In the genomic region with DNA sequence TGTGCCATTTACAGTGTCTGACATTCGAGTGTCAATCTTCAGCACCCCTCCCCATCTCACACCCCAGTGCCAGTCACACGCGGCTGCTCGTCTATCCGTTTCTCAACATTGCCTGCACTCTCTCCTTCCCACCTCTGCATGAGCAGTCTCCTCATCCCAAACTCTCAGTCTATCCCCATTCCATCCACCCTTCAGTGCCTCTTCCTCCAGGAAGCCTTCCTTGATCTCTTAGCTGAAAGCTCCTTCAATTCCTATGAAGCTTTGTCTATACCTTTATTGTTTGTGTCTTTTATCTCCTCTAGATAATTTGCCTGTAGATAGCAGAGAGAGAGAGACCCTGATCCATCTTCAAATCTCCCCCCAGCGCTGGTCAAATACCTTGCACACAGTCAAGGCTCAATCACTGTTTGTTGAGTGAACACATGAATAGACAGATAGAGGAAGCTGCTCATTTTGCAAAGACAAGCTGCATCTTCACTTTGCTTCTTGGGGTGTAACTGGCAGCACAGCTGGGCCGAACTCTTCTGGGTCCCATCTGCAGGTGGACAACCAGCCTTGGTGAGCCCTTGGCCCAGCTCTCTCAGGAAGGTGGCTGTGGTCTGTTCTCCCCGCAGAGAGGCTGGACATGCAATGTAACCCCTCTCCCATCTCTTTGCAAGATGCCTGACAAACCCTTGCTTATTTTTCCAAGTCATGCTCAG, we compare ENCODE assay signal across 21 cellular contexts. TPM values are rescaled to one million over a fixed set of nuclear protein-coding genes. Genes with fewer than 3 reads are reported as not detected.
DNase-seq lines count a peak whose midpoint lies in the region; ATAC-seq, FAIRE-seq and TF ChIP-seq lines count a peak whose summit lies in the region.
"Had no signal": no experiment of that assay in that cellular context is flagged by ENCODE, and none has a peak within 500 bp of the region (broad histone marks: within the 10 kb centered on the region; RNA-seq: fewer than 3 reads in every experiment).

No MANE protein-coding gene starts in this region.

- H3K27ac ChIP-seq in OCI-LY7 (ENCODE audit: low read depth, low read length, poor library complexity, severe bottlenecking) (peak overlapping the region; percentile 10), esophagus muscularis mucosa (replicated peaks in 1 of 4) (no peak overlapping the region)
- H3K27ac ChIP-seq: brain microvascular endothelial cell, epithelial cell of prostate, foreskin keratinocyte, pancreas had no signal

- intact Hi-C loops in OCI-LY7 (cut with micrococcal nuclease; ENCODE audit: unreplicated experiment) (no loop called here), esophagus muscularis mucosa (cut with DNase I) (no loop called here)

- H3K9me3 Mint-ChIP-seq in activated naive CD8-positive, alpha-beta T cell treated with anti-CD3 and anti-CD28 coated beads, Interleukin-2, amount 10 ng/mL, durations not matched to agents 7 days and 5 days, result no peaks in the 10 kb centered on the region
- no peaks in the 10 kb centered on the region for H3K9me3 Mint-ChIP-seq in activated naive CD8-positive, alpha-beta T cell treated with anti-CD3 and anti-CD28 coated beads for 36 hours
- H3K9me3 Mint-ChIP-seq: stimulated activated memory B cell treated with anti-CD40 and anti-IgM and Interleukin-4, amounts not matched to agents 10 μg/mL and 1 μg/mL and 100 μg/mL, for 72 hours had no signal

- H3K9me2 ChIP-seq in OCI-LY7 (ENCODE audit: insufficient read depth, low read length), result no peaks in the 10 kb centered on the region

- WGBS in esophagus muscularis mucosa, result 81% methylated on average over 8 of the region's 8 CpGs

- peaks cover 7% of the 10 kb centered on the region; the same call in 1 of the 2 replicates for H3K9me3 ChIP-seq in OCI-LY7 (ENCODE audit: low read length)
- H3K9me3 ChIP-seq in esophagus muscularis mucosa, result no peaks in the 10 kb centered on the region
- H3K9me3 ChIP-seq: pancreas had no signal

- CTCF ChIA-PET in OCI-LY7 (lab: Charles Lee; ENCODE audit: unreplicated experiment), result no interaction called here

- FAIRE-seq in urothelium cell line (lab: Jason Lieb, UNC), result peak; percentile 55
- FAIRE-seq: islet of Langerhans, pancreas had no signal

- ATAC-seq in activated naive CD8-positive, alpha-beta T cell treated with anti-CD3 and anti-CD28 coated beads, Interleukin-2, amount 10 ng/mL, durations not matched to agents 7 days and 5 days (ENCODE audit: low read depth), result peak; percentile 12
- ATAC-seq in HG03354 (IDR thresholded peaks at IDR 0.05; ENCODE audit: poor library complexity, severe bottlenecking, unreplicated experiment), result no peak
- ATAC-seq: foreskin keratinocyte; pancreas; stimulated activated memory B cell treated with anti-CD40 and anti-IgM and Interleukin-4, amounts not matched to agents 10 μg/mL and 1 μg/mL and 100 μg/mL, for 72 hours; WTC11 had no signal

- H3K4me1 Mint-ChIP-seq in activated naive CD8-positive, alpha-beta T cell treated with anti-CD3 and anti-CD28 coated beads, Interleukin-2, amount 10 ng/mL, durations not matched to agents 7 days and 5 days, result peaks cover 23% of the 10 kb centered on the region
- peaks cover 9% of the 10 kb centered on the region for H3K4me1 Mint-ChIP-seq in activated naive CD8-positive, alpha-beta T cell treated with anti-CD3 and anti-CD28 coated beads for 36 hours
- H3K4me1 Mint-ChIP-seq: stimulated activated memory B cell treated with anti-CD40 and anti-IgM and Interleukin-4, amounts not matched to agents 10 μg/mL and 1 μg/mL and 100 μg/mL, for 72 hours; WTC11 had no signal

- TF ChIP-seq POLR2A in esophagus muscularis mucosa (IDR thresholded peaks at IDR 0.05; ENCODE audit: low read depth), result no peak

- H3K4me3 Mint-ChIP-seq in activated naive CD8-positive, alpha-beta T cell treated with anti-CD3 and anti-CD28 coated beads, Interleukin-2, amount 10 ng/mL, durations not matched to agents 7 days and 5 days, result peak overlapping the region; percentile 28
- H3K4me3 Mint-ChIP-seq in activated naive CD8-positive, alpha-beta T cell treated with anti-CD3 and anti-CD28 coated beads for 36 hours, result no peak overlapping the region
- H3K4me3 Mint-ChIP-seq: activated naive CD8-positive, alpha-beta T cell; stimulated activated memory B cell treated with anti-CD40 and anti-IgM and Interleukin-4, amounts not matched to agents 10 μg/mL and 1 μg/mL and 100 μg/mL, for 72 hours; WTC11 had no signal

- peaks cover 7% of the 10 kb centered on the region for H3K36me3 Mint-ChIP-seq in activated naive CD8-positive, alpha-beta T cell treated with anti-CD3 and anti-CD28 coated beads, Interleukin-2, amount 10 ng/mL, durations not matched to agents 7 days and 5 days
- H3K36me3 Mint-ChIP-seq in activated naive CD8-positive, alpha-beta T cell treated with anti-CD3 and anti-CD28 coated beads for 36 hours, result no peaks in the 10 kb centered on the region
- H3K36me3 Mint-ChIP-seq: activated naive CD8-positive, alpha-beta T cell; stimulated activated memory B cell treated with anti-CD40 and anti-IgM and Interleukin-4, amounts not matched to agents 10 μg/mL and 1 μg/mL and 100 μg/mL, for 72 hours; WTC11 had no signal

- H4K20me1 ChIP-seq in OCI-LY7 (ENCODE audit: insufficient read depth, low read length), result no peaks in the 10 kb centered on the region

- H3K79me2 ChIP-seq in OCI-LY7 (ENCODE audit: insufficient read depth, low read depth, low read length), result no peaks in the 10 kb centered on the region
- H3K79me2 ChIP-seq: hepatocyte had no signal

- H3K27me3 Mint-ChIP-seq in activated naive CD8-positive, alpha-beta T cell treated with anti-CD3 and anti-CD28 coated beads, Interleukin-2, amount 10 ng/mL, durations not matched to agents 7 days and 5 days, result peaks cover 3% of the 10 kb centered on the region
- H3K27me3 Mint-ChIP-seq in activated naive CD8-positive, alpha-beta T cell treated with anti-CD3 and anti-CD28 coated beads for 36 hours, result peaks cover 3% of the 10 kb centered on the region
- H3K27me3 Mint-ChIP-seq: activated naive CD8-positive, alpha-beta T cell had no signal

- POLR2A ChIA-PET in activated naive CD8-positive, alpha-beta T cell treated with anti-CD3 and anti-CD28 coated beads, Interleukin-2, amount 10 ng/mL, durations not matched to agents 7 days and 5 days (lab: Charles Lee), result interaction anchor here (0.8 to 1.2 kb wide), 4 partner anchors 51 to 101 kb away, joined by 3 to 6 read pairs (median 4); a partner anchor contains a TSS
- POLR2A ChIA-PET in OCI-LY7 (lab: Charles Lee), result interaction anchor here (0.6 kb wide), 1 partner anchor 131 kb away, joined by 4 read pairs; no protein-coding TSS in a partner anchor

- peaks cover 10% of the 10 kb centered on the region for H3K4me1 ChIP-seq in OCI-LY7 (ENCODE audit: insufficient read depth, low read length, poor library complexity, severe bottlenecking)
- H3K4me1 ChIP-seq in esophagus muscularis mucosa, result peaks cover 0 to 7% (median 4%) of the 10 kb centered on the region in 4 donors
- H3K4me1 ChIP-seq: foreskin keratinocyte, pancreas had no signal

- H3K4me3 ChIP-seq in OCI-LY7 (ENCODE audit: low read depth, low read length, poor library complexity, severe bottlenecking), result no peak overlapping the region
- H3K4me3 ChIP-seq in esophagus muscularis mucosa, result no peak overlapping the region
- H3K4me3 ChIP-seq: hepatocyte, pancreas had no signal

- H3K36me3 ChIP-seq in OCI-LY7 (ENCODE audit: insufficient read depth, low read length) (no peaks in the 10 kb centered on the region), esophagus muscularis mucosa (no peaks in the 10 kb centered on the region)
- H3K36me3 ChIP-seq: pancreas had no signal

- no peak for DNase-seq in activated naive CD8-positive, alpha-beta T cell treated with anti-CD3 and anti-CD28 coated beads, Interleukin-2, amount 10 ng/mL, durations not matched to agents 7 days and 5 days
- DNase-seq in activated naive CD8-positive, alpha-beta T cell treated with anti-CD3 and anti-CD28 coated beads for 36 hours, result no peak
- DNase-seq in OCI-LY7 (ENCODE audit: low spot score) (peak; percentile 9), esophagus muscularis mucosa (ENCODE audit: extremely low spot score) (peak; percentile 68), urothelium cell line (ENCODE audit: low spot score) (no peak), NK-92 (lab: John Stamatoyannopoulos, UW; ENCODE audit: unreplicated experiment) (no peak)
- DNase-seq: brain microvascular endothelial cell, foreskin keratinocyte, mammary epithelial cell, NCI-H1417 treated with DMSO at 0.1 percent for 48 hours, NCI-H2171 treated with DMSO at 0.1 percent for 48 hours, NCI-H69, pancreas, Right ventricle myocardium superior had no signal

- H3K27ac Mint-ChIP-seq in activated naive CD8-positive, alpha-beta T cell treated with anti-CD3 and anti-CD28 coated beads, Interleukin-2, amount 10 ng/mL, durations not matched to agents 7 days and 5 days, result peak overlapping the region; percentile 92
- H3K27ac Mint-ChIP-seq in activated naive CD8-positive, alpha-beta T cell treated with anti-CD3 and anti-CD28 coated beads for 36 hours, result no peak overlapping the region
- H3K27ac Mint-ChIP-seq: activated naive CD8-positive, alpha-beta T cell; stimulated activated memory B cell treated with anti-CD40 and anti-IgM and Interleukin-4, amounts not matched to agents 10 μg/mL and 1 μg/mL and 100 μg/mL, for 72 hours; WTC11 had no signal

- no peak for TF ChIP-seq EP300 in esophagus muscularis mucosa (IDR thresholded peaks at IDR 0.05)

- no peaks in the 10 kb centered on the region for H3K27me3 ChIP-seq in esophagus muscularis mucosa
- H3K27me3 ChIP-seq: brain microvascular endothelial cell, hepatocyte, pancreas had no signal

- peak overlapping the region; percentile 31; the same call in 1 of the 2 replicates for H2AFZ ChIP-seq in OCI-LY7 (ENCODE audit: low read length)
- H2AFZ ChIP-seq: hepatocyte had no signal

- BruUV-seq in OCI-LY7 (replicated peaks; lab: Mats Ljungman, UMichigan), result no TSS peak

- TF ChIP-seq CTCF in OCI-LY7 (conservative IDR thresholded peaks at IDR 0.05; ENCODE audit: low read length), result no peak
- TF ChIP-seq CTCF in esophagus muscularis mucosa (IDR thresholded peaks at IDR 0.05), result no peak

- peak overlapping the region; percentile 21 for H3K4me2 ChIP-seq in OCI-LY7 (ENCODE audit: low read length)
- H3K4me2 ChIP-seq: hepatocyte had no signal

RNA-seq across cellular contexts. Expression of a gene that starts 52.8 kb away (rescaled TPM):
- total RNA-seq in activated naive CD8-positive, alpha-beta T cell treated with anti-CD3 and anti-CD28 coated beads, Interleukin-2, amount 10 ng/mL, durations not matched to agents 7 days and 5 days, result under 1 TPM; 0.57 to 0.61 TPM
- total RNA-seq in activated naive CD8-positive, alpha-beta T cell treated with anti-CD3 and anti-CD28 coated beads for 36 hours, result 1 to 10 TPM; 1.7 to 1.8 TPM
- total RNA-seq in OCI-LY7 (2014; rRNA removed; shearing (Covaris generic)), result under 0.01 TPM in 1 of 2 replicates, not detected in the other
- total RNA-seq in OCI-LY7 (2022) (not detected in 2 replicates), esophagus muscularis mucosa (10 to 100 TPM in 2 of 4 donors, 1 to 10 TPM in 2; 3.3 to 15.8 (median 8.6) TPM)
- total RNA-seq: foreskin keratinocyte had no signal

Comparison
In these comparisons a context has a peak if more than half of its experiments do, and no peak if none do; other contexts are left out.
1. DNase-seq: peak in OCI-LY7 (single experiment) and esophagus muscularis mucosa (single experiment); none in activated naive CD8-positive, alpha-beta T cell treated with anti-CD3 and anti-CD28 coated beads, Interleukin-2, amount 10 ng/mL, durations not matched to agents 7 days and 5 days (single experiment), activated naive CD8-positive, alpha-beta T cell treated with anti-CD3 and anti-CD28 coated beads for 36 hours (single experiment), urothelium cell line (single experiment) and NK-92 (single experiment).